Comparison of ENCODE assay signal across 22 cellular contexts in genomic region chr6:118370722-118371121, GRCh38.
"Had no signal": no experiment of that assay in that cellular context is flagged by ENCODE, and none has a peak within 500 bp of the region (broad histone marks: within the 10 kb centered on the region; RNA-seq: fewer than 3 reads in every experiment).

No MANE protein-coding gene starts in this region.

- H3K4me3 ChIP-seq: body of pancreas, pancreas, sigmoid colon, SJCRH30, spleen, upper lobe of left lung had no signal

- H3K9me3 ChIP-seq: body of pancreas, pancreas had no signal

- ATAC-seq: activated T-cell treated with anti-CD3 and anti-CD28 coated beads, Interleukin-2, amount 50 U/mL, for 4 hours; body of pancreas; left lobe of liver; pancreas; stimulated activated naive CD8-positive, alpha-beta T cell treated with anti-CD3 and anti-CD28 coated beads, Interleukin-15, Interleukin-2, amounts not matched to agents 100 U/mL and 50 U/mL, for 24 hours had no signal

- H3K36me3 ChIP-seq: pancreas, sigmoid colon, SJCRH30, spleen, upper lobe of left lung had no signal

- H3K4me1 ChIP-seq: body of pancreas, pancreas, spleen, upper lobe of left lung had no signal

- H3K27me3 ChIP-seq: body of pancreas, pancreas, sigmoid colon, SJCRH30, spleen, upper lobe of left lung had no signal

- DNase-seq: activated CD4-positive, alpha-beta T cell treated with anti-CD3 and anti-CD28 coated beads, Interleukin-2, amount 50 U/mL, for 4 hours; activated CD8-positive, alpha-beta memory T cell treated with anti-CD3 and anti-CD28 coated beads, Interleukin-2, amount 50 U/mL, for 48 hours; activated naive CD4-positive, alpha-beta T cell; activated naive CD8-positive, alpha-beta T cell treated with anti-CD3 and anti-CD28 coated beads for 36 hours; activated T-cell treated with anti-CD3 and anti-CD28 coated beads, Interleukin-2, amount 50 U/mL, for 4 hours; amygdala; body of pancreas; central memory CD4-positive, alpha-beta T cell; effector memory CD4-positive, alpha-beta T cell; head of caudate nucleus; kidney; mammary epithelial cell; midbrain; pancreas; sigmoid colon; SJCRH30; spleen; stimulated activated CD4-positive, alpha-beta T cell treated with anti-CD3 and anti-CD28 coated beads, Interleukin-4, amount 100 ng/mL, for 24 hours; stimulated activated naive CD8-positive, alpha-beta T cell treated with anti-CD3 and anti-CD28 coated beads, Interleukin-15, Interleukin-2, amounts not matched to agents 100 U/mL and 50 U/mL, for 24 hours; T-helper 1 cell; upper lobe of left lung had no signal

- H3K27ac ChIP-seq: body of pancreas, pancreas, sigmoid colon, SJCRH30, spleen, upper lobe of left lung had no signal
